ENCODE assay signal across 1 cellular context in genomic region chr12:122860854-122861585, GRCh38.
TF ChIP-seq lines count a peak whose summit lies in the region.

No MANE protein-coding gene starts in this region.

TF ChIP-seq in WTC11, 78 proteins besides CTCF, POLR2A, EP300 and RAD21 (continued from another document):
- no peak for TF ChIP-seq CDX4 (CRISPR knock-in tag; IDR thresholded peaks at IDR 0.05; ENCODE audit: borderline replicate concordance)
- TF ChIP-seq NR1H2 (CRISPR knock-in tag; IDR thresholded peaks at IDR 0.05) = no peak
- no peak for TF ChIP-seq ZNF423 (CRISPR knock-in tag; IDR thresholded peaks at IDR 0.05)
